ENCODE assay signal across 1 cellular context in genomic region chr14:105485720-105486332, GRCh38.
TF ChIP-seq lines count a peak whose summit lies in the region.

No MANE protein-coding gene starts in this region.

TF ChIP-seq in HepG2, 621 proteins besides CTCF, POLR2A, EP300 and RAD21 (continued from another document and continues in another):
- no peak for TF ChIP-seq SIX4 (CRISPR knock-in tag; IDR thresholded peaks at IDR 0.05)
- no peak for TF ChIP-seq ZNF572 (CRISPR knock-in tag; IDR thresholded peaks at IDR 0.05)
- TF ChIP-seq SPEN (CRISPR knock-in tag; IDR thresholded peaks at IDR 0.05; ENCODE audit: low read depth): peak; percentile 74
- no peak for TF ChIP-seq HNRNPH1 (optimal IDR thresholded peaks at IDR 0.05; ENCODE audit: low read depth, low read length)
- no peak for TF ChIP-seq SP1 (IDR thresholded peaks at IDR 0.05)
- peak; percentile 31; the same call in 1 of the 2 replicates for TF ChIP-seq SP1 (CRISPR knock-in tag; IDR thresholded peaks at IDR 0.05)
- no peak for TF ChIP-seq ZC3H4 (CRISPR knock-in tag; IDR thresholded peaks at IDR 0.05; ENCODE audit: borderline replicate concordance)
- no peak for TF ChIP-seq CHCHD3 (CRISPR knock-in tag; IDR thresholded peaks at IDR 0.05)
- TF ChIP-seq WIZ (CRISPR knock-in tag; IDR thresholded peaks at IDR 0.05): no peak
- TF ChIP-seq TOPORS (CRISPR knock-in tag; IDR thresholded peaks at IDR 0.05): no peak
- TF ChIP-seq RFXANK (CRISPR knock-in tag; IDR thresholded peaks at IDR 0.05): no peak
- no peak for TF ChIP-seq FOXA3 (CRISPR knock-in tag; IDR thresholded peaks at IDR 0.05)
- TF ChIP-seq TFE3 (CRISPR knock-in tag; IDR thresholded peaks at IDR 0.05): no peak
- no peak for TF ChIP-seq ASH2L (IDR thresholded peaks at IDR 0.05; ENCODE audit: insufficient read length, low read depth, low read length)
- TF ChIP-seq FOSL2 (CRISPR knock-in tag; IDR thresholded peaks at IDR 0.05): 0 out of 2 replicates have a peak, but pooled peaks have one; percentile 11
- TF ChIP-seq NRL (CRISPR knock-in tag; IDR thresholded peaks at IDR 0.05; ENCODE audit: borderline replicate concordance): no peak
- TF ChIP-seq ZSCAN20 (CRISPR knock-in tag; IDR thresholded peaks at IDR 0.05; ENCODE audit: borderline replicate concordance): no peak
- TF ChIP-seq ZBTB37 (CRISPR knock-in tag; IDR thresholded peaks at IDR 0.05): no peak
- TF ChIP-seq DMAP1 (CRISPR knock-in tag; IDR thresholded peaks at IDR 0.05): peak; percentile 36; the same call in 1 of the 2 replicates
- no peak for TF ChIP-seq DNMT3B (CRISPR knock-in tag; conservative IDR thresholded peaks at IDR 0.05)
- TF ChIP-seq HNRNPLL (IDR thresholded peaks at IDR 0.05; ENCODE audit: low read depth, low read length, poor library complexity, severe bottlenecking): peak; percentile 37
- TF ChIP-seq SIN3A (IDR thresholded peaks at IDR 0.05; ENCODE audit: borderline replicate concordance, low read depth, low read length): peak; percentile 60; the same call in 1 of the 2 replicates
- no peak for TF ChIP-seq ZNF441 (CRISPR knock-in tag; IDR thresholded peaks at IDR 0.05; ENCODE audit: borderline replicate concordance)
- TF ChIP-seq BORCS8-MEF2B (CRISPR knock-in tag; IDR thresholded peaks at IDR 0.05): peak; percentile 67
- no peak for TF ChIP-seq HOXA7 (CRISPR knock-in tag; IDR thresholded peaks at IDR 0.05)
- TF ChIP-seq ZNF782 (CRISPR knock-in tag; IDR thresholded peaks at IDR 0.05; ENCODE audit: borderline replicate concordance): no peak
- TF ChIP-seq ZIK1 (CRISPR knock-in tag; IDR thresholded peaks at IDR 0.05; ENCODE audit: borderline replicate concordance, low read depth): no peak
- TF ChIP-seq SAFB2 (CRISPR knock-in tag; IDR thresholded peaks at IDR 0.05; ENCODE audit: borderline replicate concordance, low read depth): no peak
- no peak for TF ChIP-seq KAT7 (CRISPR knock-in tag; IDR thresholded peaks at IDR 0.05; ENCODE audit: borderline replicate concordance)
- TF ChIP-seq SMAD1 (CRISPR knock-in tag; IDR thresholded peaks at IDR 0.05; ENCODE audit: borderline replicate concordance, low read depth): no peak; the same call in 1 of the 2 replicates
- no peak for TF ChIP-seq KMT2B (CRISPR knock-in tag; IDR thresholded peaks at IDR 0.05)
- no peak for TF ChIP-seq SNAPC4 (CRISPR knock-in tag; IDR thresholded peaks at IDR 0.05)
- TF ChIP-seq THAP11 (CRISPR knock-in tag; IDR thresholded peaks at IDR 0.05): peak; percentile 59
- TF ChIP-seq NR0B2 (CRISPR knock-in tag; IDR thresholded peaks at IDR 0.05): no peak
- no peak for TF ChIP-seq PAXIP1 (CRISPR knock-in tag; conservative IDR thresholded peaks at IDR 0.05)
- no peak for TF ChIP-seq ZNF672 (CRISPR knock-in tag; IDR thresholded peaks at IDR 0.05)
- no peak for TF ChIP-seq ZNF598 (CRISPR knock-in tag; IDR thresholded peaks at IDR 0.05; ENCODE audit: borderline replicate concordance)
- TF ChIP-seq ZBTB21 (CRISPR knock-in tag; IDR thresholded peaks at IDR 0.05): no peak
- TF ChIP-seq ZNF292 (CRISPR knock-in tag; IDR thresholded peaks at IDR 0.05; ENCODE audit: borderline replicate concordance, low read depth): 0 out of 2 replicates have a peak, but pooled peaks have one; percentile 10
- TF ChIP-seq TAF15 (IDR thresholded peaks at IDR 0.05; ENCODE audit: low read depth, low read length, poor library complexity, severe bottlenecking): no peak
- TF ChIP-seq ELK4 (CRISPR knock-in tag; IDR thresholded peaks at IDR 0.05; ENCODE audit: borderline replicate concordance): no peak
- TF ChIP-seq KAT8 (CRISPR knock-in tag; IDR thresholded peaks at IDR 0.05): peak; percentile 66; the same call in 1 of the 2 replicates
- no peak for TF ChIP-seq ZNF713 (CRISPR knock-in tag; IDR thresholded peaks at IDR 0.05)
- no peak for TF ChIP-seq E2F1 (CRISPR knock-in tag; IDR thresholded peaks at IDR 0.05)
- TF ChIP-seq ZNF557 (CRISPR knock-in tag; IDR thresholded peaks at IDR 0.05): no peak
- no peak for TF ChIP-seq ZNF674 (CRISPR knock-in tag; IDR thresholded peaks at IDR 0.05; ENCODE audit: low read depth)
- no peak for TF ChIP-seq ZMAT5 (CRISPR knock-in tag; IDR thresholded peaks at IDR 0.05; ENCODE audit: borderline replicate concordance, low read depth)
- 0 out of 2 replicates have a peak, but pooled peaks have one; percentile 33 for TF ChIP-seq YEATS4 (CRISPR knock-in tag; IDR thresholded peaks at IDR 0.05; ENCODE audit: borderline replicate concordance)
- peak; percentile 77; the same call in 1 of the 2 replicates for TF ChIP-seq THRA (CRISPR knock-in tag; IDR thresholded peaks at IDR 0.05; ENCODE audit: borderline replicate concordance)
